Comparison of ENCODE assay signal across 1 cellular context in genomic region chr6:89144358-89145041, GRCh38.
TF ChIP-seq lines count a peak whose summit lies in the region.

No MANE protein-coding gene starts in this region.

TF ChIP-seq in GM12878, 131 proteins besides CTCF, POLR2A, EP300 and RAD21 (continues in another document):
- TF ChIP-seq CEBPZ (IDR thresholded peaks at IDR 0.05; ENCODE audit: low read depth, low read length) (no peak), CREB1 (IDR thresholded peaks at IDR 0.05; ENCODE audit: low read depth) (0 out of 2 replicates have a peak, but pooled peaks have one; percentile 37), BHLHE40 (IDR thresholded peaks at IDR 0.05; ENCODE audit: borderline replicate concordance in 1 of 2, low read depth in 2 of 2, low read length in 1 of 2) (no peak), HSF1 (IDR thresholded peaks at IDR 0.05; ENCODE audit: low read depth, low read length) (no peak), RCOR1 (conservative IDR thresholded peaks at IDR 0.05; ENCODE audit: low read depth, low read length) (no peak), ZBTB4 (CRISPR knock-in tag; IDR thresholded peaks at IDR 0.05) (no peak), ZNF592 (IDR thresholded peaks at IDR 0.05) (no peak), NR2F1 (conservative IDR thresholded peaks at IDR 0.05) (no peak), CEBPB (IDR thresholded peaks at IDR 0.05; ENCODE audit: borderline replicate concordance in 1 of 2, low read depth in 2 of 2, low read length in 2 of 2) (no peak), EED (IDR thresholded peaks at IDR 0.05; ENCODE audit: low read depth) (no peak), MXI1 (IDR thresholded peaks at IDR 0.05; ENCODE audit: low read depth, low read length) (no peak), TCF7 (IDR thresholded peaks at IDR 0.05; ENCODE audit: borderline replicate concordance) (no peak), RAD51 (IDR thresholded peaks at IDR 0.05) (no peak), GATAD2B (conservative IDR thresholded peaks at IDR 0.05; ENCODE audit: low read depth) (no peak), IRF4 (IDR thresholded peaks at IDR 0.05; ENCODE audit: low read depth, low read length) (0 out of 2 replicates have a peak, but pooled peaks have one; percentile 45), KDM1A (IDR thresholded peaks at IDR 0.05; ENCODE audit: borderline replicate concordance) (no peak), LARP7 (IDR thresholded peaks at IDR 0.05) (no peak), SUZ12 (IDR thresholded peaks at IDR 0.05; ENCODE audit: unreplicated experiment) (no peak), SREBF2 (IDR thresholded peaks at IDR 0.05; ENCODE audit: low read length) (no peak), MEF2A (IDR thresholded peaks at IDR 0.05; ENCODE audit: insufficient read depth, low read depth, low read length) (no peak), HCFC1 (IDR thresholded peaks at IDR 0.05; ENCODE audit: low read length) (no peak), KLF5 (IDR thresholded peaks at IDR 0.05; ENCODE audit: partially characterized antibody) (no peak), CHD2 (IDR thresholded peaks at IDR 0.05; ENCODE audit: borderline replicate concordance, low read depth, low read length) (no peak), JUNB (IDR thresholded peaks at IDR 0.05) (peak; percentile 62), ZNF687 (IDR thresholded peaks at IDR 0.05) (no peak), DPF2 (IDR thresholded peaks at IDR 0.05) (no peak), TARDBP (IDR thresholded peaks at IDR 0.05; ENCODE audit: borderline replicate concordance) (no peak), SKIL (IDR thresholded peaks at IDR 0.05; ENCODE audit: low read depth, poor library complexity, severe bottlenecking) (peak; percentile 60), ZNF274 (IDR thresholded peaks at IDR 0.05; ENCODE audit: insufficient read depth, insufficient read length) (no peak), RUNX3 (IDR thresholded peaks at IDR 0.05; ENCODE audit: low read length) (no peak; the same call in 1 of the 2 replicates), MYB (IDR thresholded peaks at IDR 0.05; ENCODE audit: borderline replicate concordance, low read depth, low read length) (no peak), POU2F2 (IDR thresholded peaks at IDR 0.05; ENCODE audit: borderline replicate concordance, low read depth, low read length) (peak; percentile 90; the same call in 2 of the 3 replicates), RELA (IDR thresholded peaks at IDR 0.05; ENCODE audit: borderline replicate concordance, partially characterized antibody) (no peak), IKZF2 (IDR thresholded peaks at IDR 0.05) (no peak), E4F1 (IDR thresholded peaks at IDR 0.05; ENCODE audit: borderline replicate concordance, partially characterized antibody) (no peak)
